In genomic region chr5:89282832-89283510, GRCh38 we compare ENCODE assay signal across 15 cellular contexts.
A peak's percentile ranks its signal among the peaks of the same experiment; 100 is the strongest.
DNase-seq lines count a peak whose midpoint lies in the region; ATAC-seq, FAIRE-seq and TF ChIP-seq lines count a peak whose summit lies in the region.
"Had no signal": no experiment of that assay in that cellular context is flagged by ENCODE, and none has a peak within 500 bp of the region (broad histone marks: within the 10 kb centered on the region; RNA-seq: fewer than 3 reads in every experiment).

No MANE protein-coding gene starts in this region.

- POLR2A ChIA-PET in RWPE1 (lab: Yijun Ruan, JAX; ENCODE audit: low non-redundant PET): no interaction called here

- H3K27me3 ChIP-seq in foreskin keratinocyte: no peaks in the 10 kb centered on the region
- H3K27me3 ChIP-seq: uterus had no signal

- DNase-seq in AG09309 (ENCODE audit: low read depth) (peak; percentile 24), H4 (ENCODE audit: low spot score) (peak; percentile 31), RWPE1 (ENCODE audit: low spot score) (peak; percentile 90), foreskin keratinocyte (peak; percentile 78 to 93), frontal cortex (ENCODE audit: low spot score in 2 of 2) (no peak)
- DNase-seq: left ventricle myocardium inferior, NCI-H2081, uterus had no signal

- peaks cover 27% of the 10 kb centered on the region for H3K4me1 ChIP-seq in foreskin keratinocyte
- H3K4me1 ChIP-seq: left ventricle myocardium inferior, prostate gland, uterus had no signal

- CTCF ChIA-PET in RWPE1 (lab: Yijun Ruan, JAX): no interaction called here

- ATAC-seq in foreskin keratinocyte (peak; percentile 96), GM21515 (IDR thresholded peaks at IDR 0.05; ENCODE audit: unreplicated experiment) (no peak), HG02885 (IDR thresholded peaks at IDR 0.05; ENCODE audit: poor library complexity, unreplicated experiment) (no peak), HG02571 (IDR thresholded peaks at IDR 0.05; ENCODE audit: unreplicated experiment) (no peak)
- ATAC-seq: WTC11 had no signal

- TF ChIP-seq CTCF in AG09309 (IDR thresholded peaks at IDR 0.05; ENCODE audit: control insufficient read depth, insufficient read depth, low read depth, low read length, missing control alignments) (no peak), RWPE1 (conservative IDR thresholded peaks at IDR 0.05; ENCODE audit: low read depth) (no peak), foreskin keratinocyte (conservative IDR thresholded peaks at IDR 0.05) (no peak)

- H3K4me3 ChIP-seq in AG09309 (ENCODE audit: control insufficient read depth, low read depth, low read length): no peak overlapping the region
- H3K4me3 ChIP-seq: left ventricle myocardium inferior, prostate gland, uterus had no signal

- H3K27ac ChIP-seq in RWPE1 (no peak overlapping the region), foreskin keratinocyte (peak overlapping the region; percentile 93)
- H3K27ac ChIP-seq: C4-2B, left ventricle myocardium inferior, prostate gland, uterus had no signal

- FAIRE-seq in frontal cortex (lab: Jason Lieb, UNC): no peak
- FAIRE-seq: H1 had no signal

Comparison
In these comparisons a context has a peak if more than half of its experiments do, and no peak if none do; other contexts are left out.
1. DNase-seq: peak in AG09309 (single experiment), H4 (single experiment), RWPE1 (single experiment) and foreskin keratinocyte (2 of 2); none in frontal cortex (0 of 2).